9 cellular contexts compared by ENCODE assay signal in the genomic region with DNA sequence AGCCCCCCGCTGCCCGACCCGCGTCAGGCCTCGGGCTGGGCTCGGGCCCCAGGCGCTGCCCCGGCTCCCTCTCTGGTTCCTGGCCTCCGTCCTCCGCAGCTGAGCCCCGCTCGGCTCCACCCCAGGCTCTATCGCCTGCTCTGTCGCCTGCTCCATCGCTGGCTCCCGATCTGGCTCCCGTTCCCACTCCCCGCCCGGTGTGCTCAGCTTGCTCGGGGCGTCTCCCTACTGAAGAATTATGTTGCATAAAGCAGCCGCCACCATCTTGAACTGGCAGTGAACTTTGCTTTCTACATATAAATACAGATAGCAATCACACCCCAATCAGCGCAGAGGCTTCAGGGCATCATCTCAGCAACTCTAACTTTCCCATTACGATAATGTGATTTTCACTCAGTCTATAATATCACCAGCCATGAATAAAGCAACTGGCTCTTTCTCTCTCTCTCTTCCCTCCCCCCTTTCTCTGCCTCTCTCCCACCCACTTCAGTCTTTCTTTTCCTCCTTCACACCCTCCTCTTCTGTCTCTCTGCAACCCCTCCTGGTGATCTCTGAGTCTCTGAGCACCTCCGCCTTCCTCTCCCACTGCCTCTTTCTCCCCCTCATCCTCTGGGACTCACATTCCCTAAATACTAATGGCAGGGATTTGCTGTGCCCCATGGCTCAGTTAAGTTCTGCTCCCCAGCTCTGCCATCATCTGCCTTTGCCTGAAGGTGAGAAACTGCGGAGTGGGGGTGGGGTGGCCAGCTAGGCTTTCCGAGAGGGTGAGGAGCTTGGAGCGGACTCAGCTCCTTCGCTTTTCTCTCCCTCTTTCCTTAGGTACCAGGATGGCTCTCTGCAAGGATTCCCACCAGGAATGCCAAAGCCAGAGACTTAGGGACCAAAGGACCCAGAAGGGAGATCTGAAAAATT. TPM values are rescaled to one million over a fixed set of nuclear protein-coding genes. Genes with fewer than 3 reads are reported as not detected.
DNase-seq lines count a peak whose midpoint lies in the region; ATAC-seq, FAIRE-seq and TF ChIP-seq lines count a peak whose summit lies in the region.
"Had no signal": no experiment of that assay in that cellular context is flagged by ENCODE, and none has a peak within 500 bp of the region (broad histone marks: within the 10 kb centered on the region; RNA-seq: fewer than 3 reads in every experiment).

No MANE protein-coding gene starts in this region.

- CTCF ChIA-PET in T-cell (lab: Charles Lee): interaction anchor here in 1 of 2 donors (0.6 kb wide), 1 partner anchor 265 kb away, joined by 6 read pairs; no protein-coding TSS in a partner anchor

- H3K4me1 ChIP-seq in pancreas: peaks cover 0 to 3% (median 0%) of the 10 kb centered on the region in 3 donors

- POLR2A ChIA-PET in T-cell (lab: Charles Lee): interaction anchor here in 1 of 2 donors (0.6 kb wide), 1 partner anchor 297 kb away, joined by 3 read pairs; no protein-coding TSS in a partner anchor

- intact Hi-C loops in head of caudate nucleus (cut with DNase I) (no loop called here), pancreas (cut with DNase I) (no loop called here)

- H3K4me3 Mint-ChIP-seq in T-cell: peak overlapping the region; percentile 63 to 74 (median 65)

- H3K27me3 ChIP-seq in pancreas: no peaks in the 10 kb centered on the region

- peaks cover 63 to 75% of the 10 kb centered on the region in 2 donors for H3K27me3 Mint-ChIP-seq in T-cell

- DNase-seq in DMS114 treated with DMSO at 0.1 percent for 48 hours (lab: John Stamatoyannopoulos, UW; ENCODE audit: unreplicated experiment) (peak; percentile 34), T-cell (no peak), head of caudate nucleus (peak in 41 of 42 donors; percentile 32 to 87 (median 69)), pancreas (peak; percentile 42 to 72 (median 60)), GM12891 (ENCODE audit: insufficient read length, low spot score) (no peak), epidermal melanocyte (ENCODE audit: insufficient read length, low spot score) (no peak), NCI-H187 (lab: John Stamatoyannopoulos, UW) (no peak)

- FAIRE-seq in pancreas (lab: Jason Lieb, UNC): no peak
- no peak for FAIRE-seq in GM12891 (lab: Jason Lieb, UNC)

- no peaks in the 10 kb centered on the region for H3K9me3 Mint-ChIP-seq in T-cell

- 21 to 25% methylated on average over 29 of the region's 29 CpGs for WGBS in pancreas, 2 donors

- ATAC-seq in T-cell (replicated peaks in 1 of 4) (peak in 1 of 4 experiments; percentile 39), pancreas (peak; percentile 86 to 96 (median 92)), GM21619 (IDR thresholded peaks at IDR 0.05; ENCODE audit: unreplicated experiment) (no peak)

- TF ChIP-seq CTCF in pancreas (IDR thresholded peaks at IDR 0.05): no peak

- peak overlapping the region in 3 of 4 donors; percentile 9 to 48 (median 40) for H3K4me3 ChIP-seq in pancreas

- no peak for TF ChIP-seq POLR2A in GM12891 (IDR thresholded peaks at IDR 0.05; ENCODE audit: low read depth, low read length)

- H3K27ac ChIP-seq in pancreas: no peak overlapping the region
- H3K27ac ChIP-seq: VCaP had no signal

- no peaks in the 10 kb centered on the region for H3K36me3 Mint-ChIP-seq in T-cell

- peak overlapping the region in 1 of 2 donors; percentile 69 for H3K27ac Mint-ChIP-seq in T-cell

- H3K4me1 Mint-ChIP-seq in T-cell: peaks cover 10 to 14% (median 10%) of the 10 kb centered on the region in 3 donors

- H3K36me3 ChIP-seq in pancreas: no peaks in the 10 kb centered on the region

- H3K9me3 ChIP-seq in pancreas: no peaks in the 10 kb centered on the region

TF ChIP-seq in GM12891, 5 proteins besides CTCF, POLR2A, EP300 and RAD21:
- TF ChIP-seq SPI1 (IDR thresholded peaks at IDR 0.05; ENCODE audit: low read depth, low read length) (no peak), TAF1 (IDR thresholded peaks at IDR 0.05; ENCODE audit: low read depth, low read length) (no peak), POU2F2 (IDR thresholded peaks at IDR 0.05; ENCODE audit: low read depth, low read length) (no peak), PAX5 (IDR thresholded peaks at IDR 0.05; ENCODE audit: insufficient read depth, low read length, severe bottlenecking) (no peak), POLR2AphosphoS5 (IDR thresholded peaks at IDR 0.05; ENCODE audit: low read depth, low read length) (no peak)
TF ChIP-seq in GM12891: peak in this region for 0.

RNA-seq across cellular contexts. Expression of a gene that starts 43.2 kb away (rescaled TPM):
- 10 to 100 TPM; 15.7 to 23.2 (median 17.3) TPM for total RNA-seq in T-cell
- 10 to 100 TPM in 2 of 6 donors, 1 to 10 TPM in 4; 8.0 to 16.4 (median 9.4) TPM for total RNA-seq in pancreas
- polyA plus RNA-seq in pancreas: 1 to 10 TPM; 4.3 to 5.1 TPM
- polyA plus RNA-seq in GM12891 (2012; ENCODE audit: low read depth, missing spikeins): 5.2 TPM

Comparison
In these comparisons a context has a peak if more than half of its experiments do, and no peak if none do; other contexts are left out.
1. DNase-seq: peak in DMS114 treated with DMSO at 0.1 percent for 48 hours (single experiment), head of caudate nucleus (41 of 42) and pancreas (6 of 6); none in T-cell (0 of 34), GM12891 (single experiment), epidermal melanocyte (single experiment) and NCI-H187 (0 of 2).